1 cellular context compared by ENCODE assay signal in the genomic region with DNA sequence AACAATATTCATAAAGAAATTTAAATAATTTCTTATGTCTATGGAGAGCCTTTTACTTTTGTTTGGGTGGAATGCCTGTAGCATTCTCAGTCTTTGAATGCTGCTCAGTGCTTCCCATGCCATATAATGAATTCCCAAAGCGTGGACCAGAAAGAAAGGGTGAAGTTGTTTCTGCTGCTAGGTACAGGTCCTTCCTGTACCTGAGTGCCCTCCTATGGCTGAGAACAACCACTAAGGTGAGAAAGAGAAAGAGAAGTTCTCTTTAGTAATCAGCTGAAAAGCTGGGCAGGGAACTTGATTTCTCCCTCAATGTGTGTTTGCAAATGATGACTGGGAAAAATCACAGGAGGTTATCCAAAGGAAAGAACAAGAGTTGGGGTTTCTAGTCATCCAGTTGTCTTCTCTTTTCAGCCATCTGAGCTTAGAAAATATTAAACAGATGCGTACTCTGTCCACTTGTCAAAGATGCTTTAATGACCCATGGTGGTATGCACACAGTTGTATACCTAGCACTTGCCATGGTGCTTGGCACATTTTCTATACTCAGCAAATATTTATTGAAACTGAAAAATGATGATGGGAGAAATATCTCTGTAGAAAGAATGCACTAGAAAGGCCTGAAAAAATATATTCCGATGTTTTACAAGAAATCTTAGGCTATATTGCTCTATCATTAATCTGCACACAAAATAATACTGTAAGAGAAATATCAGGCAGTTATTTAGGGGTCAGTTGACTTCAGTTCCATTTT.
TF ChIP-seq lines count a peak whose summit lies in the region.

No MANE protein-coding gene starts in this region.

TF ChIP-seq in HepG2, 621 proteins besides CTCF, POLR2A, EP300 and RAD21:
- no peak for TF ChIP-seq HNF4G (IDR thresholded peaks at IDR 0.05; ENCODE audit: borderline replicate concordance, low read depth, low read length)
- TF ChIP-seq HNF4G (CRISPR knock-in tag; IDR thresholded peaks at IDR 0.05; ENCODE audit: borderline replicate concordance, low read depth), result no peak
- no peak for TF ChIP-seq ZC3H4 (CRISPR knock-in tag; IDR thresholded peaks at IDR 0.05; ENCODE audit: borderline replicate concordance)
- no peak for TF ChIP-seq SRY (CRISPR knock-in tag; IDR thresholded peaks at IDR 0.05)
- peak; percentile 68 for TF ChIP-seq MAFF (IDR thresholded peaks at IDR 0.05; ENCODE audit: low read depth, low read length)
- TF ChIP-seq SRSF1 (optimal IDR thresholded peaks at IDR 0.05; ENCODE audit: low read depth, low read length), result no peak
- no peak for TF ChIP-seq MYNN (CRISPR knock-in tag; IDR thresholded peaks at IDR 0.05; ENCODE audit: low read depth)
- TF ChIP-seq KDM4B (CRISPR knock-in tag; IDR thresholded peaks at IDR 0.05), result no peak
- TF ChIP-seq ZNF891 (CRISPR knock-in tag; IDR thresholded peaks at IDR 0.05), result no peak
- TF ChIP-seq ZNF124 (CRISPR knock-in tag; IDR thresholded peaks at IDR 0.05), result no peak
- no peak for TF ChIP-seq HOXA5 (CRISPR knock-in tag; IDR thresholded peaks at IDR 0.05)
- TF ChIP-seq ZNF773 (CRISPR knock-in tag; IDR thresholded peaks at IDR 0.05; ENCODE audit: borderline replicate concordance), result no peak
- TF ChIP-seq, protein P1, sequence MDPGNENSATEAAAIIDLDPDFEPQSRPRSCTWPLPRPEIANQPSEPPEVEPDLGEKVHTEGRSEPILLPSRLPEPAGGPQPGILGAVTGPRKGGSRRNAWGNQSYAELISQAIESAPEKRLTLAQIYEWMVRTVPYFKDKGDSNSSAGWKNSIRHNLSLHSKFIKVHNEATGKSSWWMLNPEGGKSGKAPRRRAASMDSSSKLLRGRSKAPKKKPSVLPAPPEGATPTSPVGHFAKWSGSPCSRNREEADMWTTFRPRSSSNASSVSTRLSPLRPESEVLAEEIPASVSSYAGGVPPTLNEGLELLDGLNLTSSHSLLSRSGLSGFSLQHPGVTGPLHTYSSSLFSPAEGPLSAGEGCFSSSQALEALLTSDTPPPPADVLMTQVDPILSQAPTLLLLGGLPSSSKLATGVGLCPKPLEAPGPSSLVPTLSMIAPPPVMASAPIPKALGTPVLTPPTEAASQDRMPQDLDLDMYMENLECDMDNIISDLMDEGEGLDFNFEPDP (CRISPR knock-in tag; conservative IDR thresholded peaks at IDR 0.05), result no peak
- no peak for TF ChIP-seq ZNF850 (CRISPR knock-in tag; conservative IDR thresholded peaks at IDR 0.05)
- TF ChIP-seq STAG1 (CRISPR knock-in tag; IDR thresholded peaks at IDR 0.05), result peak; percentile 37; the same call in 1 of the 2 replicates
- no peak for TF ChIP-seq ZBTB38 (CRISPR knock-in tag; IDR thresholded peaks at IDR 0.05)
- no peak for TF ChIP-seq HES4 (CRISPR knock-in tag; IDR thresholded peaks at IDR 0.05; ENCODE audit: borderline replicate concordance)
- TF ChIP-seq POLR2AphosphoS2 (IDR thresholded peaks at IDR 0.05; ENCODE audit: low read depth, low read length), result no peak
- TF ChIP-seq, protein P2, sequence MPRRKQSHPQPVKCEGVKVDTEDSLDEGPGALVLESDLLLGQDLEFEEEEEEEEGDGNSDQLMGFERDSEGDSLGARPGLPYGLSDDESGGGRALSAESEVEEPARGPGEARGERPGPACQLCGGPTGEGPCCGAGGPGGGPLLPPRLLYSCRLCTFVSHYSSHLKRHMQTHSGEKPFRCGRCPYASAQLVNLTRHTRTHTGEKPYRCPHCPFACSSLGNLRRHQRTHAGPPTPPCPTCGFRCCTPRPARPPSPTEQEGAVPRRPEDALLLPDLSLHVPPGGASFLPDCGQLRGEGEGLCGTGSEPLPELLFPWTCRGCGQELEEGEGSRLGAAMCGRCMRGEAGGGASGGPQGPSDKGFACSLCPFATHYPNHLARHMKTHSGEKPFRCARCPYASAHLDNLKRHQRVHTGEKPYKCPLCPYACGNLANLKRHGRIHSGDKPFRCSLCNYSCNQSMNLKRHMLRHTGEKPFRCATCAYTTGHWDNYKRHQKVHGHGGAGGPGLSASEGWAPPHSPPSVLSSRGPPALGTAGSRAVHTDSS (CRISPR knock-in tag; conservative IDR thresholded peaks at IDR 0.05), result no peak
- TF ChIP-seq ZNF768 (CRISPR knock-in tag; IDR thresholded peaks at IDR 0.05), result no peak
- peak; percentile 5 to 54; a peak in 2 of 4 replicates for TF ChIP-seq MAFK (conservative IDR thresholded peaks at IDR 0.05 in 1 of 2, IDR thresholded peaks at IDR 0.05 in 1 of 2; ENCODE audit: low read length in 2 of 2)
